Comparison of ENCODE assay signal across 17 cellular contexts in genomic region chr10:5095687-5096086, GRCh38. TPM values are rescaled to one million over a fixed set of nuclear protein-coding genes. Genes with fewer than 3 reads are reported as not detected.
DNase-seq lines count a peak whose midpoint lies in the region; ATAC-seq and TF ChIP-seq lines count a peak whose summit lies in the region.
"Had no signal": no experiment of that assay in that cellular context is flagged by ENCODE, and none has a peak within 500 bp of the region (broad histone marks: within the 10 kb centered on the region; RNA-seq: fewer than 3 reads in every experiment).

No MANE protein-coding gene starts in this region.

- H3K27ac ChIP-seq in esophagus muscularis mucosa (replicated peaks in 1 of 4) (no peak overlapping the region), mucosa of rectum (ENCODE audit: low read depth in 2 of 2, low read length in 2 of 2) (no peak overlapping the region), thyroid gland (peak overlapping the region in 1 of 3 donors; percentile 43)

- POLR2A ChIA-PET in T-cell (lab: Charles Lee) = interaction anchor here in 1 of 2 donors (0.6 kb wide), 1 partner anchor 906 kb away, joined by 3 read pairs; no protein-coding TSS in a partner anchor

- H3K27me3 ChIP-seq in esophagus muscularis mucosa (no peaks in the 10 kb centered on the region), mucosa of rectum (ENCODE audit: control insufficient read depth in 2 of 2, insufficient read depth in 2 of 2, low read length in 2 of 2) (no peaks in the 10 kb centered on the region), thyroid gland (no peaks in the 10 kb centered on the region)

- H3K4me1 ChIP-seq in esophagus muscularis mucosa (peaks cover 0 to 10% (median 3%) of the 10 kb centered on the region in 4 donors), mucosa of rectum (ENCODE audit: control insufficient read depth in 2 of 2, insufficient read depth in 2 of 2, low read length in 2 of 2) (no peaks in the 10 kb centered on the region), thyroid gland (no peaks in the 10 kb centered on the region)

- 71% methylated on average over 4 of the region's 4 CpGs for WGBS in esophagus muscularis mucosa
- 70 to 83% methylated on average over 4 of the region's 4 CpGs for WGBS in thyroid gland, 2 donors

- no peak for TF ChIP-seq EP300 in esophagus muscularis mucosa (IDR thresholded peaks at IDR 0.05)

- H3K27me3 Mint-ChIP-seq in T-cell = peaks cover 3 to 15% of the 10 kb centered on the region in 2 donors

- CTCF ChIA-PET in T-cell (lab: Charles Lee) = interaction anchor here in 1 of 2 donors (0.7 to 2.0 kb wide), 2 partner anchors 246 to 333 kb away, joined by 3 to 6 read pairs; no protein-coding TSS in a partner anchor

- H3K36me3 Mint-ChIP-seq in T-cell = no peaks in the 10 kb centered on the region
- H3K36me3 Mint-ChIP-seq: activated naive CD4-positive, alpha-beta T cell treated with anti-CD3 and anti-CD28 coated beads, Interleukin-2, amount 50 U/mL, for 24 hours had no signal

- intact Hi-C loops in esophagus muscularis mucosa (cut with DNase I) (loop anchor here (2.0 to 5.0 kb wide), 2 partner anchors 78 to 247 kb away; no protein-coding TSS in a partner anchor), thyroid gland (cut with DNase I) (loop anchor here (5.0 to 10.0 kb wide), 3 partner anchors 189 to 289 kb away; no protein-coding TSS in a partner anchor)

- TF ChIP-seq POLR2A in esophagus muscularis mucosa (IDR thresholded peaks at IDR 0.05; ENCODE audit: low read depth) = no peak
- no peak for TF ChIP-seq POLR2A in thyroid gland (IDR thresholded peaks at IDR 0.05)

- no peak overlapping the region for H3K9ac ChIP-seq in mucosa of rectum (ENCODE audit: low read depth in 1 of 2, low read length in 2 of 2)

- DNase-seq in OCI-M1 (lab: John Stamatoyannopoulos, UW) (peak; percentile 34), esophagus muscularis mucosa (ENCODE audit: extremely low spot score) (no peak), thyroid gland (no peak), medulla oblongata (ENCODE audit: extremely low spot score) (no peak), T-cell (no peak)
- DNase-seq: CD8-positive, alpha-beta memory T cell; NCI-H1417 treated with DMSO at 0.1 percent for 48 hours; NCI-H446; stimulated activated CD4-positive, alpha-beta T cell treated with anti-CD3 and anti-CD28 coated beads, Interleukin-2, amount 100 ng/mL, for 24 hours had no signal

- ATAC-seq in T-cell (replicated peaks in 1 of 4) (no peak), GM21423 (IDR thresholded peaks at IDR 0.05; ENCODE audit: unreplicated experiment) (no peak), HG02610 (IDR thresholded peaks at IDR 0.05; ENCODE audit: unreplicated experiment) (no peak)
- ATAC-seq: activated CD4-positive, CD25-positive, alpha-beta regulatory T cell treated with anti-CD3 and anti-CD28 coated beads, Interleukin-2, amount 50 U/mL, for 24 hours; esophagus mucosa had no signal

- peak overlapping the region; percentile 11 to 60 (median 54) for H3K4me3 ChIP-seq in esophagus muscularis mucosa
- peak overlapping the region; percentile 60 to 94 for H3K4me3 ChIP-seq in mucosa of rectum (ENCODE audit: low read length in 2 of 2)
- peak overlapping the region in 2 of 3 donors; percentile 1 to 30 for H3K4me3 ChIP-seq in thyroid gland (replicated peaks in 1 of 3)

- H3K36me3 ChIP-seq in esophagus muscularis mucosa (peaks cover 0 to 23% (median 7%) of the 10 kb centered on the region in 4 donors), mucosa of rectum (ENCODE audit: control insufficient read depth in 2 of 2, insufficient read depth in 2 of 2, low read length in 2 of 2) (peaks cover 11 to 18% of the 10 kb centered on the region in 2 donors), thyroid gland (peaks cover 4 to 12% of the 10 kb centered on the region in 2 donors)

- no peak overlapping the region for H3K27ac Mint-ChIP-seq in T-cell
- H3K27ac Mint-ChIP-seq: activated naive CD4-positive, alpha-beta T cell treated with anti-CD3 and anti-CD28 coated beads, Interleukin-2, amount 50 U/mL, for 24 hours; T-helper 1 cell treated with Interleukin-12 subunit alpha and Interleukin-12 subunit beta and Interleukin-4 antibody, amounts not matched to agents 30 μg/mL and 1 μg/mL, for 36 hours had no signal

- TF ChIP-seq CTCF in esophagus muscularis mucosa (IDR thresholded peaks at IDR 0.05) (no peak), thyroid gland (IDR thresholded peaks at IDR 0.05) (no peak)

- H3K4me3 Mint-ChIP-seq in T-cell = peak overlapping the region in 1 of 3 donors; percentile 15

- peaks cover 0 to 6% (median 4%) of the 10 kb centered on the region in 3 donors for H3K9me3 Mint-ChIP-seq in T-cell
- H3K9me3 Mint-ChIP-seq: activated naive CD4-positive, alpha-beta T cell treated with anti-CD3 and anti-CD28 coated beads, Interleukin-2, amount 50 U/mL, for 24 hours; T-helper 1 cell treated with Interleukin-12 subunit alpha and Interleukin-12 subunit beta and Interleukin-4 antibody, amounts not matched to agents 30 μg/mL and 1 μg/mL, for 36 hours had no signal

- no peaks in the 10 kb centered on the region for H3K9me3 ChIP-seq in esophagus muscularis mucosa
- no peaks in the 10 kb centered on the region for H3K9me3 ChIP-seq in mucosa of rectum (ENCODE audit: control insufficient read depth in 2 of 2, low read length in 2 of 2)
- no peaks in the 10 kb centered on the region for H3K9me3 ChIP-seq in thyroid gland

- H3K4me1 Mint-ChIP-seq in T-cell = peaks cover 5 to 10% (median 6%) of the 10 kb centered on the region in 3 donors
- H3K4me1 Mint-ChIP-seq: activated naive CD4-positive, alpha-beta T cell treated with anti-CD3 and anti-CD28 coated beads, Interleukin-2, amount 50 U/mL, for 24 hours; central memory CD8-positive, alpha-beta T cell had no signal

RNA-seq across cellular contexts. Expression of gene AKR1C3, which starts 1.5 kb away (rescaled TPM):
- total RNA-seq in esophagus muscularis mucosa (10 to 100 TPM; 12.1 to 29.7 (median 19.3) TPM), thyroid gland (10 to 100 TPM; 42.7 to 73.6 (median 67.4) TPM), T-cell (10 to 100 TPM in 1 of 5 donors, 1 to 10 TPM in 4; 1.1 to 13.6 (median 4.2) TPM)

Comparison
In these comparisons a context has a peak if more than half of its experiments do, and no peak if none do; other contexts are left out.
1. H3K4me3 ChIP-seq: peak in every context shown above with its lines; median percentile 77 in mucosa of rectum; 54 in esophagus muscularis mucosa; 16 in thyroid gland.